Comparison of ENCODE assay signal across 8 cellular contexts in the genomic region with DNA sequence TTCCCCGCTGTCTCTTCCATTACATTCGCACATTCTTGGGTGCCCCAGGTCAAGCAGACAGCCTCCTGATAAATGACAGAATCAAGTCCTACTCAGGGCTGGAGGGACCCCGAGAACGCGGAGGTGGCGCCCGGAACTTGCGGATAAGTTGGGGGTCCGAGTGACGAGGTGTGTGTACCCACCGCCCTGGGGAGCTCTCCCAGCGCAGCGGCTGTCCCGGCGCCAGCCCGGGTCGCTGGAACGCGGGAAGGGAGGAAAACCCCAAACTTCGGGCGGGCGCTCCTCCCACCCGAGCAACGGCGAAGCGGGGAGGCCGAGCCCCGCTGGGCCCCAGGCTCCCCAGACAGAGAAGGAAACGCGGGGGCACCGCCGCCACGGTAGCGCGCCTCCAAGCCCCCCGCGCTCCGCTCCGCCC. TPM values are rescaled to one million over a fixed set of nuclear protein-coding genes. Genes with fewer than 3 reads are reported as not detected.
A peak's percentile ranks its signal among the peaks of the same experiment; 100 is the strongest.
DNase-seq lines count a peak whose midpoint lies in the region; ATAC-seq and TF ChIP-seq lines count a peak whose summit lies in the region.

No MANE protein-coding gene starts in this region.

- H3K4me1 ChIP-seq in adipocyte (ENCODE audit: control insufficient read depth, insufficient read depth, low read length) (peaks cover 17% of the 10 kb centered on the region), thoracic aorta (ENCODE audit: control insufficient read depth in 1 of 2, low read depth in 2 of 2) (peaks cover 15 to 20% of the 10 kb centered on the region in 2 donors)

- peak overlapping the region; percentile 86 for H3K9ac ChIP-seq in adipocyte (ENCODE audit: low read length)

- H3K27me3 ChIP-seq in adipocyte (replicated peaks; ENCODE audit: control insufficient read depth, insufficient read depth, low read length) (no peaks in the 10 kb centered on the region), kidney epithelial cell (ENCODE audit: control insufficient read depth, insufficient read depth, low read length) (no peaks in the 10 kb centered on the region), thoracic aorta (replicated peaks; ENCODE audit: insufficient read depth) (no peaks in the 10 kb centered on the region)

- peak overlapping the region; percentile 19 to 32 for H3K27ac ChIP-seq in thoracic aorta

- TF ChIP-seq CTCF in kidney epithelial cell (IDR thresholded peaks at IDR 0.05; ENCODE audit: insufficient read depth, low read length, poor library complexity, severe bottlenecking) (no peak), thoracic aorta (IDR thresholded peaks at IDR 0.05) (no peak)

- H3K9me3 ChIP-seq in adipocyte (ENCODE audit: control insufficient read depth, low read length), result no peaks in the 10 kb centered on the region
- no peaks in the 10 kb centered on the region for H3K9me3 ChIP-seq in thoracic aorta

- DNase-seq in adipocyte (ENCODE audit: low read depth) (no peak), kidney epithelial cell (ENCODE audit: low read depth) (no peak), thoracic aorta (ENCODE audit: low spot score) (no peak), NCI-H1436 (lab: John Stamatoyannopoulos, UW) (no peak), pons (ENCODE audit: low spot score) (no peak)

- ATAC-seq in GM19351 (IDR thresholded peaks at IDR 0.05; ENCODE audit: unreplicated experiment), result peak; percentile 9
- peak; percentile 10 for ATAC-seq in HG03460 (IDR thresholded peaks at IDR 0.05; ENCODE audit: unreplicated experiment)
- ATAC-seq in thoracic aorta (ENCODE audit: insufficient number of reproducible peaks, low FRiP score, low read depth), result no peak
- no peak for ATAC-seq in GM21390 (IDR thresholded peaks at IDR 0.05; ENCODE audit: unreplicated experiment)

- H3K4me3 ChIP-seq in adipocyte (ENCODE audit: low read length) (peak overlapping the region; percentile 88), kidney epithelial cell (ENCODE audit: low read depth, low read length) (peak overlapping the region; percentile 81), thoracic aorta (peak overlapping the region; percentile 89)

- H3K36me3 ChIP-seq in adipocyte (ENCODE audit: control insufficient read depth, insufficient read depth, low read length, severe bottlenecking) (no peaks in the 10 kb centered on the region), kidney epithelial cell (ENCODE audit: control insufficient read depth, insufficient read depth, low read length) (no peaks in the 10 kb centered on the region), thoracic aorta (no peaks in the 10 kb centered on the region)

RNA-seq across cellular contexts. Expression of a gene that starts 0.6 kb away (rescaled TPM):
- 29.0 and 31.4 TPM in 2 replicates for total RNA-seq in kidney epithelial cell
- 10 to 100 TPM; 18.5 to 22.9 TPM for total RNA-seq in thoracic aorta

RNA-seq across cellular contexts. Expression of a gene that starts 23.8 kb away (rescaled TPM):
- 2.4 and 5.3 TPM in 2 replicates for total RNA-seq in kidney epithelial cell
- total RNA-seq in thoracic aorta, result 1 to 10 TPM; 1.6 to 7.7 TPM

RNA-seq across cellular contexts. Expression of a gene that starts 48.6 kb away (rescaled TPM):
- 37.6 and 41.3 TPM in 2 replicates for total RNA-seq in kidney epithelial cell
- total RNA-seq in thoracic aorta, result 10 to 100 TPM; 31.1 to 56.2 TPM

Comparison
In these comparisons a context has a peak if more than half of its experiments do, and no peak if none do; other contexts are left out.
1. ATAC-seq: peak in GM19351 (single experiment) and HG03460 (single experiment); none in thoracic aorta (single experiment) and GM21390 (single experiment).
2. Peak in every context shown above with its lines, with median percentiles within 50 percentile points of each other: H3K4me3 ChIP-seq.